In genomic region chr11:64246874-64247728, GRCh38 we compare ENCODE assay signal across 1 cellular context.
TF ChIP-seq lines count a peak whose summit lies in the region.

PPP1R14B (minus strand) TSS chr11:64246943; CDS start chr11:64246673, 270 bp downstream.

TF ChIP-seq in GM12878, 131 proteins besides CTCF, POLR2A, EP300 and RAD21 (continued from another document):
- TF ChIP-seq ETV6 (conservative IDR thresholded peaks at IDR 0.05 in 1 of 2, IDR thresholded peaks at IDR 0.05 in 1 of 2; ENCODE audit: borderline replicate concordance in 1 of 2, low read depth in 1 of 2) (no peak), E2F4 (IDR thresholded peaks at IDR 0.05; ENCODE audit: low read depth, low read length) (no peak), MXI1 (IDR thresholded peaks at IDR 0.05; ENCODE audit: low read depth, low read length) (0 out of 2 replicates have a peak, but pooled peaks have one; percentile 46), STAT3 (IDR thresholded peaks at IDR 0.05; ENCODE audit: low read depth, low read length) (no peak), HCFC1 (IDR thresholded peaks at IDR 0.05; ENCODE audit: low read length) (peak; percentile 91), HDGF (IDR thresholded peaks at IDR 0.05) (peak; percentile 66; the same call in 1 of the 2 replicates), STAT1 (conservative IDR thresholded peaks at IDR 0.05) (0 out of 2 replicates have a peak, but pooled peaks have one; percentile 48), CREM (IDR thresholded peaks at IDR 0.05; ENCODE audit: low read depth) (0 out of 2 replicates have a peak, but pooled peaks have one; percentile 46), CBFB (IDR thresholded peaks at IDR 0.05; ENCODE audit: low read depth) (0 out of 2 replicates have a peak, but pooled peaks have one; percentile 23), TBL1XR1 (IDR thresholded peaks at IDR 0.05; ENCODE audit: low read depth, low read length) (0 out of 2 replicates have a peak, but pooled peaks have one; percentile 17), TARDBP (IDR thresholded peaks at IDR 0.05; ENCODE audit: borderline replicate concordance) (peak; percentile 91), DPF2 (IDR thresholded peaks at IDR 0.05) (0 out of 2 replicates have a peak, but pooled peaks have one; percentile 43), RB1 (IDR thresholded peaks at IDR 0.05; ENCODE audit: borderline replicate concordance) (0 out of 2 replicates have a peak, but pooled peaks have one; percentile 18), BACH1 (IDR thresholded peaks at IDR 0.05; ENCODE audit: borderline replicate concordance) (peak; percentile 26; the same call in 1 of the 2 replicates), SUPT20H (IDR thresholded peaks at IDR 0.05; ENCODE audit: borderline replicate concordance, control insufficient read depth, low read depth, low read length) (no peak), SP1 (IDR thresholded peaks at IDR 0.05; ENCODE audit: low read depth, low read length) (peak; percentile 41), NBN (IDR thresholded peaks at IDR 0.05) (0 out of 2 replicates have a peak, but pooled peaks have one; percentile 46), GABPA (IDR thresholded peaks at IDR 0.05; ENCODE audit: low read depth) (no peak), JUND (IDR thresholded peaks at IDR 0.05; ENCODE audit: low read depth, low read length) (no peak), CHD1 (IDR thresholded peaks at IDR 0.05; ENCODE audit: low read depth, low read length) (no peak), EGR1 (IDR thresholded peaks at IDR 0.05; ENCODE audit: borderline replicate concordance in 1 of 2, low read depth in 2 of 2, low read length in 2 of 2) (peak in 1 of 2 experiments; percentile 57; a peak in 2 of 3 replicates), TCF3 (IDR thresholded peaks at IDR 0.05; ENCODE audit: borderline replicate concordance, insufficient read depth, low read depth, low read length) (0 out of 2 replicates have a peak, but pooled peaks have one; percentile 7), TCF12 (IDR thresholded peaks at IDR 0.05; ENCODE audit: low read depth, low read length) (peak; percentile 38; the same call in 1 of the 2 replicates), CREB1 (IDR thresholded peaks at IDR 0.05; ENCODE audit: low read depth) (no peak), ZNF687 (IDR thresholded peaks at IDR 0.05) (no peak), CHD2 (IDR thresholded peaks at IDR 0.05; ENCODE audit: borderline replicate concordance, low read depth, low read length) (peak; percentile 90), FOS (IDR thresholded peaks at IDR 0.05; ENCODE audit: borderline replicate concordance, extremely low read depth, insufficient read length) (no peak), SRF (IDR thresholded peaks at IDR 0.05; ENCODE audit: low read depth in 2 of 2, low read length in 2 of 2) (no peak), YBX1 (IDR thresholded peaks at IDR 0.05) (no peak), SIX5 (IDR thresholded peaks at IDR 0.05; ENCODE audit: low read depth, low read length, severe bottlenecking) (peak; percentile 87), NR2C1 (IDR thresholded peaks at IDR 0.05) (peak; percentile 61), YY1 (IDR thresholded peaks at IDR 0.05; ENCODE audit: low read depth, low read length) (peak; percentile 99), ZNF207 (IDR thresholded peaks at IDR 0.05; ENCODE audit: borderline replicate concordance) (0 out of 2 replicates have a peak, but pooled peaks have one; percentile 48), BHLHE40 (IDR thresholded peaks at IDR 0.05; ENCODE audit: borderline replicate concordance in 1 of 2, low read depth in 2 of 2, low read length in 1 of 2) (peak in 1 of 2 experiments; percentile 44; a peak in 1 of 4 replicates), NR2F1 (conservative IDR thresholded peaks at IDR 0.05) (peak; percentile 51), IKZF1 (conservative IDR thresholded peaks at IDR 0.05) (peak; percentile 89), HSF1 (IDR thresholded peaks at IDR 0.05; ENCODE audit: low read depth, low read length) (no peak)
- TF ChIP-seq, protein P1, sequence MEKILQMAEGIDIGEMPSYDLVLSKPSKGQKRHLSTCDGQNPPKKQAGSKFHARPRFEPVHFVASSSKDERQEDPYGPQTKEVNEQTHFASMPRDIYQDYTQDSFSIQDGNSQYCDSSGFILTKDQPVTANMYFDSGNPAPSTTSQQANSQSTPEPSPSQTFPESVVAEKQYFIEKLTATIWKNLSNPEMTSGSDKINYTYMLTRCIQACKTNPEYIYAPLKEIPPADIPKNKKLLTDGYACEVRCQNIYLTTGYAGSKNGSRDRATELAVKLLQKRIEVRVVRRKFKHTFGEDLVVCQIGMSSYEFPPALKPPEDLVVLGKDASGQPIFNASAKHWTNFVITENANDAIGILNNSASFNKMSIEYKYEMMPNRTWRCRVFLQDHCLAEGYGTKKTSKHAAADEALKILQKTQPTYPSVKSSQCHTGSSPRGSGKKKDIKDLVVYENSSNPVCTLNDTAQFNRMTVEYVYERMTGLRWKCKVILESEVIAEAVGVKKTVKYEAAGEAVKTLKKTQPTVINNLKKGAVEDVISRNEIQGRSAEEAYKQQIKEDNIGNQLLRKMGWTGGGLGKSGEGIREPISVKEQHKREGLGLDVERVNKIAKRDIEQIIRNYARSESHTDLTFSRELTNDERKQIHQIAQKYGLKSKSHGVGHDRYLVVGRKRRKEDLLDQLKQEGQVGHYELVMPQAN (conservative IDR thresholded peaks at IDR 0.05), result peak; percentile 75; the same call in 1 of the 2 replicates
- TF ChIP-seq, protein P2, sequence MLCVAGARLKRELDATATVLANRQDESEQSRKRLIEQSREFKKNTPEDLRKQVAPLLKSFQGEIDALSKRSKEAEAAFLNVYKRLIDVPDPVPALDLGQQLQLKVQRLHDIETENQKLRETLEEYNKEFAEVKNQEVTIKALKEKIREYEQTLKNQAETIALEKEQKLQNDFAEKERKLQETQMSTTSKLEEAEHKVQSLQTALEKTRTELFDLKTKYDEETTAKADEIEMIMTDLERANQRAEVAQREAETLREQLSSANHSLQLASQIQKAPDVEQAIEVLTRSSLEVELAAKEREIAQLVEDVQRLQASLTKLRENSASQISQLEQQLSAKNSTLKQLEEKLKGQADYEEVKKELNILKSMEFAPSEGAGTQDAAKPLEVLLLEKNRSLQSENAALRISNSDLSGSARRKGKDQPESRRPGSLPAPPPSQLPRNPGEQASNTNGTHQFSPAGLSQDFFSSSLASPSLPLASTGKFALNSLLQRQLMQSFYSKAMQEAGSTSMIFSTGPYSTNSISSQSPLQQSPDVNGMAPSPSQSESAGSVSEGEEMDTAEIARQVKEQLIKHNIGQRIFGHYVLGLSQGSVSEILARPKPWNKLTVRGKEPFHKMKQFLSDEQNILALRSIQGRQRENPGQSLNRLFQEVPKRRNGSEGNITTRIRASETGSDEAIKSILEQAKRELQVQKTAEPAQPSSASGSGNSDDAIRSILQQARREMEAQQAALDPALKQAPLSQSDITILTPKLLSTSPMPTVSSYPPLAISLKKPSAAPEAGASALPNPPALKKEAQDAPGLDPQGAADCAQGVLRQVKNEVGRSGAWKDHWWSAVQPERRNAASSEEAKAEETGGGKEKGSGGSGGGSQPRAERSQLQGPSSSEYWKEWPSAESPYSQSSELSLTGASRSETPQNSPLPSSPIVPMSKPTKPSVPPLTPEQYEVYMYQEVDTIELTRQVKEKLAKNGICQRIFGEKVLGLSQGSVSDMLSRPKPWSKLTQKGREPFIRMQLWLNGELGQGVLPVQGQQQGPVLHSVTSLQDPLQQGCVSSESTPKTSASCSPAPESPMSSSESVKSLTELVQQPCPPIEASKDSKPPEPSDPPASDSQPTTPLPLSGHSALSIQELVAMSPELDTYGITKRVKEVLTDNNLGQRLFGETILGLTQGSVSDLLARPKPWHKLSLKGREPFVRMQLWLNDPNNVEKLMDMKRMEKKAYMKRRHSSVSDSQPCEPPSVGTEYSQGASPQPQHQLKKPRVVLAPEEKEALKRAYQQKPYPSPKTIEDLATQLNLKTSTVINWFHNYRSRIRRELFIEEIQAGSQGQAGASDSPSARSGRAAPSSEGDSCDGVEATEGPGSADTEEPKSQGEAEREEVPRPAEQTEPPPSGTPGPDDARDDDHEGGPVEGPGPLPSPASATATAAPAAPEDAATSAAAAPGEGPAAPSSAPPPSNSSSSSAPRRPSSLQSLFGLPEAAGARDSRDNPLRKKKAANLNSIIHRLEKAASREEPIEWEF (IDR thresholded peaks at IDR 0.05; ENCODE audit: insufficient replicate concordance, low read depth, low read length), result no peak
- TF ChIP-seq, protein P3, sequence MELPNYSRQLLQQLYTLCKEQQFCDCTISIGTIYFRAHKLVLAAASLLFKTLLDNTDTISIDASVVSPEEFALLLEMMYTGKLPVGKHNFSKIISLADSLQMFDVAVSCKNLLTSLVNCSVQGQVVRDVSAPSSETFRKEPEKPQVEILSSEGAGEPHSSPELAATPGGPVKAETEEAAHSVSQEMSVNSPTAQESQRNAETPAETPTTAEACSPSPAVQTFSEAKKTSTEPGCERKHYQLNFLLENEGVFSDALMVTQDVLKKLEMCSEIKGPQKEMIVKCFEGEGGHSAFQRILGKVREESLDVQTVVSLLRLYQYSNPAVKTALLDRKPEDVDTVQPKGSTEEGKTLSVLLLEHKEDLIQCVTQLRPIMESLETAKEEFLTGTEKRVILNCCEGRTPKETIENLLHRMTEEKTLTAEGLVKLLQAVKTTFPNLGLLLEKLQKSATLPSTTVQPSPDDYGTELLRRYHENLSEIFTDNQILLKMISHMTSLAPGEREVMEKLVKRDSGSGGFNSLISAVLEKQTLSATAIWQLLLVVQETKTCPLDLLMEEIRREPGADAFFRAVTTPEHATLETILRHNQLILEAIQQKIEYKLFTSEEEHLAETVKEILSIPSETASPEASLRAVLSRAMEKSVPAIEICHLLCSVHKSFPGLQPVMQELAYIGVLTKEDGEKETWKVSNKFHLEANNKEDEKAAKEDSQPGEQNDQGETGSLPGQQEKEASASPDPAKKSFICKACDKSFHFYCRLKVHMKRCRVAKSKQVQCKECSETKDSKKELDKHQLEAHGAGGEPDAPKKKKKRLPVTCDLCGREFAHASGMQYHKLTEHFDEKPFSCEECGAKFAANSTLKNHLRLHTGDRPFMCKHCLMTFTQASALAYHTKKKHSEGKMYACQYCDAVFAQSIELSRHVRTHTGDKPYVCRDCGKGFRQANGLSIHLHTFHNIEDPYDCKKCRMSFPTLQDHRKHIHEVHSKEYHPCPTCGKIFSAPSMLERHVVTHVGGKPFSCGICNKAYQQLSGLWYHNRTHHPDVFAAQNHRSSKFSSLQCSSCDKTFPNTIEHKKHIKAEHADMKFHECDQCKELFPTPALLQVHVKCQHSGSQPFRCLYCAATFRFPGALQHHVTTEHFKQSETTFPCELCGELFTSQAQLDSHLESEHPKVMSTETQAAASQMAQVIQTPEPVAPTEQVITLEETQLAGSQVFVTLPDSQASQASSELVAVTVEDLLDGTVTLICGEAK (IDR thresholded peaks at IDR 0.05; ENCODE audit: borderline replicate concordance), result 0 out of 2 replicates have a peak, but pooled peaks have one; percentile 35
TF ChIP-seq in GM12878: peak in this region for 30.
